ENCODE assay signal across 22 cellular contexts in the genomic region with DNA sequence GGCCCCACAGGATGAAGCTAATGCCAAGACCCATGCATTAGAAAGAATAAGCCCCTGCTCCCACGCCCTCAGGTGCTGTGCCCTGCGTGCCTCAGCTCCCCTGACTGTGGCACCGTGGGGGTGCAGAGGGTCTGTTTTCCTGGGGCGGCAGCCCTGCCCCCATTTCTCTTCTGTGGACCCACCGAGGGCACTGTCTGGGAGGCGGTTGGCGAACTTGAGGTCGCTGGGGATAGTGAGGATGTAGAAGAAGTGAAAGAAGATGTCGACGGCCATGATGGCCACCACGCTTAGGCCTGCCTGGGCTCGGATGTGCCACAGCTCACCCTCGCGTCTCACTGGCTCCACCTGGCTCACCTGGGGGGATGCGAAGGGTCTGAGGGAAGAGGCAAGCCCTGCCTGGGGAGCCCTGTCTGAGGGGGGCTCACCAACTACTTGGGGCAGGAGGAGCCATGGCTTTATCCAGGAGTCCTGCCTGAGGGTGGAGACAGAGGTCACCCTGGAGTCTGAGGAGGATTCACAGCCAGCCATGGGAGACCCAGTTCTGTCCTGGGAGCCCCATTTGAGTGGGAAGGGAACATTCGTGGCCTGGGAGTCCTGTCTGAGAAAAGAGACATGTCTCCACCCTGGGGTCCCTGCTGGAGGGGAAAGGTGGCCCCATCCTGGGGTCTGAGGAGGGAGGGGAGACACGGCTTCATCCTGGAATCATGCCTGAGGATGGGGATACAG. TPM values are rescaled to one million over a fixed set of nuclear protein-coding genes. Genes with fewer than 3 reads are reported as not detected.
"Had no signal": no experiment of that assay in that cellular context is flagged by ENCODE, and none has a peak within 500 bp of the region (broad histone marks: within the 10 kb centered on the region; RNA-seq: fewer than 3 reads in every experiment).

No MANE protein-coding gene starts in this region.

- H3K27ac Mint-ChIP-seq: activated CD8-positive, alpha-beta T cell treated with anti-CD3 and anti-CD28 coated beads for 36 hours; activated T-helper 1 cell treated with anti-CD3 and anti-CD28 coated beads, Interleukin-12 subunit alpha, Interleukin-12 subunit beta, Interleukin-2, Interleukin-4 antibody, amounts not matched to agents 30 ng/mL and 10 ng/mL and 1 ng/mL, durations not matched to agents 14 hours and 24 hours and 36 hours; dendritic cell treated with granulocyte-macrophage colony-stimulating factor and Interleukin-4, amounts not matched to agents 40 ng/mL and 50 ng/mL, for 4 days; stimulated activated naive B cell treated with anti-CD40 and anti-IgM and Interleukin-4, amounts not matched to agents 10 μg/mL and 1 μg/mL and 100 μg/mL, for 72 hours; T-helper 17 cell; WTC11 had no signal

- H3K4me1 ChIP-seq: gastroesophageal sphincter, pancreas had no signal

- H3K4me3 Mint-ChIP-seq: activated CD8-positive, alpha-beta T cell treated with anti-CD3 and anti-CD28 coated beads for 36 hours; activated T-helper 1 cell treated with anti-CD3 and anti-CD28 coated beads, Interleukin-12 subunit alpha, Interleukin-12 subunit beta, Interleukin-2, Interleukin-4 antibody, amounts not matched to agents 30 ng/mL and 10 ng/mL and 1 ng/mL, durations not matched to agents 14 hours and 24 hours and 36 hours; dendritic cell treated with granulocyte-macrophage colony-stimulating factor and Interleukin-4, amounts not matched to agents 40 ng/mL and 50 ng/mL, for 4 days; stimulated activated naive B cell treated with anti-CD40 and anti-IgM and Interleukin-4, amounts not matched to agents 10 μg/mL and 1 μg/mL and 100 μg/mL, for 72 hours; T-helper 17 cell; WTC11 had no signal

- H3K36me3 ChIP-seq: gastroesophageal sphincter, pancreas, tibial nerve had no signal

- ATAC-seq: activated CD8-positive, alpha-beta T cell treated with anti-CD3 and anti-CD28 coated beads for 36 hours; gastroesophageal sphincter; pancreas; stimulated activated naive B cell treated with anti-CD40 and anti-IgM and Interleukin-4, amounts not matched to agents 10 μg/mL and 1 μg/mL and 100 μg/mL, for 72 hours; T-helper 17 cell; WTC11 had no signal

- H3K36me3 Mint-ChIP-seq: stimulated activated naive B cell treated with anti-CD40 and anti-IgM and Interleukin-4, amounts not matched to agents 10 μg/mL and 1 μg/mL and 100 μg/mL, for 72 hours; WTC11 had no signal

- H3K27ac ChIP-seq: gastroesophageal sphincter, hepatocyte, pancreas, tibial nerve had no signal

- H3K27me3 Mint-ChIP-seq: T-helper 17 cell had no signal

- H3K9me3 Mint-ChIP-seq: activated CD8-positive, alpha-beta T cell treated with anti-CD3 and anti-CD28 coated beads for 36 hours; activated T-helper 1 cell treated with anti-CD3 and anti-CD28 coated beads, Interleukin-12 subunit alpha, Interleukin-12 subunit beta, Interleukin-2, Interleukin-4 antibody, amounts not matched to agents 30 ng/mL and 10 ng/mL and 1 ng/mL, durations not matched to agents 14 hours and 24 hours and 36 hours; dendritic cell treated with granulocyte-macrophage colony-stimulating factor and Interleukin-4, amounts not matched to agents 40 ng/mL and 50 ng/mL, for 4 days; stimulated activated naive B cell treated with anti-CD40 and anti-IgM and Interleukin-4, amounts not matched to agents 10 μg/mL and 1 μg/mL and 100 μg/mL, for 72 hours; WTC11 had no signal

- H3K27me3 ChIP-seq: hepatocyte, pancreas, tibial nerve had no signal

- H3K9me3 ChIP-seq: gastroesophageal sphincter, pancreas, tibial nerve had no signal

- DNase-seq: activated CD4-positive, alpha-beta T cell treated with anti-CD3 and anti-CD28 coated beads for 4 hours; activated CD8-positive, alpha-beta T cell treated with anti-CD3 and anti-CD28 coated beads for 36 hours; activated naive CD4-positive, alpha-beta T cell treated with Interleukin-2 at 50 U/mL for 16 hours; anterior cingulate cortex; kidney; midbrain; stimulated activated CD4-positive, alpha-beta T cell treated with anti-CD3 and anti-CD28 coated beads, Interleukin-4, amount 100 ng/mL, for 1 hour; stimulated activated naive B cell treated with anti-CD40 and anti-IgM and Interleukin-4, amounts not matched to agents 10 μg/mL and 1 μg/mL and 100 μg/mL, for 72 hours; T-helper 17 cell had no signal

- H3K4me3 ChIP-seq: gastroesophageal sphincter, hepatocyte, lung, pancreas, tibial nerve had no signal

RNA-seq across cellular contexts. Expression of gene HHATL, which starts 5.1 kb away (rescaled TPM):
- total RNA-seq: activated CD8-positive, alpha-beta T cell treated with anti-CD3 and anti-CD28 coated beads for 36 hours; activated T-helper 1 cell treated with anti-CD3 and anti-CD28 coated beads, Interleukin-12 subunit alpha, Interleukin-12 subunit beta, Interleukin-2, Interleukin-4 antibody, amounts not matched to agents 30 ng/mL and 10 ng/mL and 1 ng/mL, durations not matched to agents 14 hours and 24 hours and 36 hours; cerebellum; epithelial cell of proximal tubule; hepatocyte; kidney; renal cortical epithelial cell; T-helper 17 cell had no signal
- polyA plus RNA-seq: hepatocyte, neural cell had no signal

RNA-seq across cellular contexts. Expression of gene KLHL40, which starts 12.2 kb away (rescaled TPM):
- total RNA-seq: activated CD8-positive, alpha-beta T cell treated with anti-CD3 and anti-CD28 coated beads for 36 hours; activated T-helper 1 cell treated with anti-CD3 and anti-CD28 coated beads, Interleukin-12 subunit alpha, Interleukin-12 subunit beta, Interleukin-2, Interleukin-4 antibody, amounts not matched to agents 30 ng/mL and 10 ng/mL and 1 ng/mL, durations not matched to agents 14 hours and 24 hours and 36 hours; epithelial cell of proximal tubule; gastroesophageal sphincter; hepatocyte; kidney; lung; pancreas; renal cortical epithelial cell; subcutaneous adipose tissue; T-helper 17 cell; WTC11 had no signal
- polyA plus RNA-seq: hepatocyte, neural cell had no signal
